26 cellular contexts compared by ENCODE assay signal in the genomic region with DNA sequence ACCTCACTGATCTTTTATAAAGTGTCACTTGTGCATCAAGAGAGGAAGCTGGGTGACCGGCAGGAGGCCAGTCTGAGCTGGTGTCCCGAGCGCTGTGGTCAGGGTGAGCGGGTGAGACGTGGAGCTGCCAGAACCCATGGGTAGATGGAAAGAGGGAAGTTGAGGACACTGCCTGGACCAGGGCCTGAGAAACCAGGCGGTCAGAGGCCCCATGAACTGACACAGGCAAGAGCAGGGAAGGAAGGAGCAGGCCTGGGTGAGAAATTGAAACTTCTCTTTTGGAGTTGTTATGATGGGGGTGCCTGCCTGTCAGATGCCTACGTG.
DNase-seq lines count a peak whose midpoint lies in the region; ATAC-seq, FAIRE-seq and TF ChIP-seq lines count a peak whose summit lies in the region.
"Had no signal": no experiment of that assay in that cellular context is flagged by ENCODE, and none has a peak within 500 bp of the region (broad histone marks: within the 10 kb centered on the region; RNA-seq: fewer than 3 reads in every experiment).

No MANE protein-coding gene starts in this region.

- H3K4me3 ChIP-seq in right lobe of liver (no peak overlapping the region), HepG2 (replicated peaks in 1 of 3; ENCODE audit: insufficient read depth in 1 of 3, low read depth in 2 of 3, low read length in 3 of 3) (no peak overlapping the region), left ventricle myocardium inferior (no peak overlapping the region), upper lobe of right lung (no peak overlapping the region), psoas muscle (no peak overlapping the region)
- H3K4me3 ChIP-seq: A549, breast epithelium, PC-9, skin epidermis, tibial artery had no signal

- H4K20me1 ChIP-seq in HepG2 (ENCODE audit: insufficient read depth, low read length), result no peaks in the 10 kb centered on the region

- H3K79me2 ChIP-seq in HepG2 (ENCODE audit: insufficient read depth, low read length), result no peaks in the 10 kb centered on the region

- H3K27ac ChIP-seq in right lobe of liver (no peak overlapping the region), HepG2 (ENCODE audit: extremely low read length, insufficient read depth, low read length) (no peak overlapping the region), left ventricle myocardium inferior (replicated peaks) (no peak overlapping the region), upper lobe of right lung (no peak overlapping the region), psoas muscle (no peak overlapping the region)
- H3K27ac ChIP-seq: breast epithelium, PC-9, skin epidermis, tibial artery had no signal

- ATAC-seq in right lobe of liver, result peak; percentile 43 to 73 (median 61)
- no peak for ATAC-seq in HepG2
- ATAC-seq in upper lobe of right lung, result peak; percentile 79
- ATAC-seq in psoas muscle, result no peak
- ATAC-seq: A549; activated CD8-positive, alpha-beta memory T cell treated with anti-CD3 and anti-CD28 coated beads, Interleukin-2, amount 10 ng/mL, durations not matched to agents 7 days and 5 days; stimulated activated naive CD8-positive, alpha-beta T cell treated with anti-CD3 and anti-CD28 coated beads, Interleukin-15, amount 100 ng/mL, for 72 hours had no signal

- H3K4me2 ChIP-seq in HepG2 (ENCODE audit: low read depth, low read length), result no peak overlapping the region
- H3K4me2 ChIP-seq: A549, PC-9 had no signal

- POLR2A ChIA-PET in HepG2 (lab: Yijun Ruan, JAX), result no interaction called here

- H3K36me3 ChIP-seq in right lobe of liver (no peaks in the 10 kb centered on the region), HepG2 (replicated peaks in 1 of 2; ENCODE audit: control insufficient read depth in 1 of 2, insufficient read depth in 2 of 2, low read length in 2 of 2) (no peaks in the 10 kb centered on the region), left ventricle myocardium inferior (no peaks in the 10 kb centered on the region), upper lobe of right lung (no peaks in the 10 kb centered on the region), psoas muscle (ENCODE audit: insufficient read depth in 1 of 2, low read depth in 1 of 2) (no peaks in the 10 kb centered on the region)
- H3K36me3 ChIP-seq: breast epithelium, tibial artery had no signal

- intact Hi-C loops in right lobe of liver (cut with DNase I) (no loop called here), HepG2 (cut with micrococcal nuclease; ENCODE audit: unreplicated experiment) (no loop called here), left ventricle myocardium inferior (cut with micrococcal nuclease) (no loop called here), upper lobe of right lung (cut with DNase I) (no loop called here), psoas muscle (cut with DNase I) (no loop called here)

- H3K27me3 ChIP-seq in right lobe of liver (no peaks in the 10 kb centered on the region), HepG2 (ENCODE audit: control insufficient read depth in 1 of 2, insufficient read depth in 2 of 2, low read length in 2 of 2) (no peaks in the 10 kb centered on the region), left ventricle myocardium inferior (ENCODE audit: low read depth) (peaks cover 14% of the 10 kb centered on the region), upper lobe of right lung (no peaks in the 10 kb centered on the region), psoas muscle (ENCODE audit: insufficient read depth in 3 of 3, low read length in 2 of 3) (peaks cover 0 to 3% (median 0%) of the 10 kb centered on the region in 3 donors)
- H3K27me3 ChIP-seq: breast epithelium, tibial artery had no signal

- no peak overlapping the region for H3K9ac ChIP-seq in HepG2 (ENCODE audit: insufficient read depth, low read depth, low read length)

- H2AFZ ChIP-seq in HepG2 (ENCODE audit: low read length), result no peak overlapping the region
- H2AFZ ChIP-seq: PC-9 had no signal

- BruUV-seq in HepG2 (replicated peaks; lab: Mats Ljungman, UMichigan), result no TSS peak

- peak in 2 of 3 donors; percentile 54 to 70 for DNase-seq in right lobe of liver
- DNase-seq in HepG2 (ENCODE audit: low spot score), result no peak
- peak; percentile 38 for DNase-seq in left ventricle myocardium inferior
- DNase-seq in mucosa of gallbladder (ENCODE audit: low spot score), result peak; percentile 35
- DNase-seq in upper lobe of right lung, result peak; percentile 79
- no peak for DNase-seq in psoas muscle
- DNase-seq in NCI-H82 treated with DMSO at 0.1 percent for 48 hours (lab: John Stamatoyannopoulos, UW; ENCODE audit: unreplicated experiment), result no peak
- DNase-seq in OCI-M1 (lab: John Stamatoyannopoulos, UW), result no peak
- DNase-seq: activated CD4-positive, alpha-beta T cell treated with anti-CD3 and anti-CD28 coated beads, Interleukin-2, amount 50 U/mL, for 1 hour; activated CD8-positive, alpha-beta memory T cell treated with anti-CD3 and anti-CD28 coated beads, Interleukin-2, amount 10 ng/mL, durations not matched to agents 7 days and 5 days; activated naive CD4-positive, alpha-beta T cell; activated T-cell treated with anti-CD3 and anti-CD28 coated beads, Interleukin-2, amount 50 U/mL, for 48 hours; effector CD8-positive, alpha-beta T cell; GDM1; NCI-H1694 treated with DMSO at 0.1 percent for 48 hours; NCI-H524; PC-9; SHP77 treated with DMSO at 0.1 percent for 48 hours; stimulated activated naive CD8-positive, alpha-beta T cell treated with anti-CD3 and anti-CD28 coated beads, Interleukin-15, amount 100 ng/mL, for 72 hours; SW 1271; T-helper 9 cell had no signal

- H3K9me3 ChIP-seq in right lobe of liver (no peaks in the 10 kb centered on the region), HepG2 (ENCODE audit: low read length) (no peaks in the 10 kb centered on the region), left ventricle myocardium inferior (replicated peaks) (no peaks in the 10 kb centered on the region), upper lobe of right lung (no peaks in the 10 kb centered on the region), psoas muscle (no peaks in the 10 kb centered on the region)
- H3K9me3 ChIP-seq: A549, breast epithelium, tibial artery had no signal

- 68% methylated on average over 6 of the region's 7 CpGs for WGBS in right lobe of liver (ENCODE audit: insufficient coverage, low coverage, low lambda C conversion rate, missing lambda C conversion rate)
- 97% methylated on average over 7 of the region's 7 CpGs for WGBS in HepG2 (ENCODE audit: low lambda C conversion rate)
- 89 to 94% (median 93%) methylated on average over 7 of the region's 7 CpGs for WGBS in psoas muscle, 3 donors

- no peak for TF ChIP-seq CTCF in right lobe of liver (IDR thresholded peaks at IDR 0.05)
- no peak for TF ChIP-seq CTCF in HepG2 (CRISPR knock-in tag; IDR thresholded peaks at IDR 0.05)
- no peak for TF ChIP-seq CTCF in left ventricle myocardium inferior (IDR thresholded peaks at IDR 0.05; ENCODE audit: borderline replicate concordance)
- TF ChIP-seq CTCF in upper lobe of right lung (IDR thresholded peaks at IDR 0.05), result no peak
- no peak for TF ChIP-seq CTCF in psoas muscle (IDR thresholded peaks at IDR 0.05)

- TF ChIP-seq EP300 in HepG2 (IDR thresholded peaks at IDR 0.05; ENCODE audit: low read depth in 2 of 2, low read length in 2 of 2), result no peak
- TF ChIP-seq EP300 in HepG2 (CRISPR knock-in tag; IDR thresholded peaks at IDR 0.05; ENCODE audit: borderline replicate concordance), result no peak

- CTCF ChIA-PET in HepG2 (lab: Yijun Ruan, JAX; ENCODE audit: low intra/inter-chr PET ratio, low total read pairs), result no interaction called here

- in situ Hi-C loops in HepG2 (cut with HindIII; ENCODE audit: extremely low pct_ligation_motif_present, low pct_unique_long_range_greater_than_20kb), result no loop called here

- TF ChIP-seq RAD21 in HepG2 (CRISPR knock-in tag; IDR thresholded peaks at IDR 0.05), result no peak

- no peak for FAIRE-seq in HepG2 (lab: Jason Lieb, UNC)
- FAIRE-seq: A549, GM19239 had no signal

- TF ChIP-seq POLR2A in right lobe of liver (IDR thresholded peaks at IDR 0.05) (no peak), HepG2 (IDR thresholded peaks at IDR 0.05; ENCODE audit: insufficient read depth in 1 of 2, low read depth in 2 of 2, low read length in 2 of 2) (no peak)

- H3K4me1 ChIP-seq in right lobe of liver, result no peaks in the 10 kb centered on the region
- H3K4me1 ChIP-seq in HepG2 (ENCODE audit: insufficient read depth, low read length), result peaks cover 50% of the 10 kb centered on the region
- H3K4me1 ChIP-seq in left ventricle myocardium inferior, result peaks cover 4% of the 10 kb centered on the region
- peaks cover 7% of the 10 kb centered on the region for H3K4me1 ChIP-seq in upper lobe of right lung
- no peaks in the 10 kb centered on the region for H3K4me1 ChIP-seq in psoas muscle
- H3K4me1 ChIP-seq: breast epithelium had no signal

TF ChIP-seq in HepG2, 621 proteins besides CTCF, POLR2A, EP300 and RAD21:
- TF ChIP-seq ARNT2 (CRISPR knock-in tag; IDR thresholded peaks at IDR 0.05; ENCODE audit: low read depth) (no peak), ZFAT (CRISPR knock-in tag; conservative IDR thresholded peaks at IDR 0.05) (no peak), PHF5A (CRISPR knock-in tag; IDR thresholded peaks at IDR 0.05; ENCODE audit: low read depth, unreplicated experiment) (no peak), ZNF670 (CRISPR knock-in tag; IDR thresholded peaks at IDR 0.05; ENCODE audit: borderline replicate concordance) (no peak), ZNF839 (CRISPR knock-in tag; IDR thresholded peaks at IDR 0.05; ENCODE audit: borderline replicate concordance) (no peak), ZC3H13 (CRISPR knock-in tag; IDR thresholded peaks at IDR 0.05) (no peak), HOXA7 (CRISPR knock-in tag; IDR thresholded peaks at IDR 0.05) (no peak), FOXC1 (CRISPR knock-in tag; IDR thresholded peaks at IDR 0.05; ENCODE audit: borderline replicate concordance) (no peak)
- TF ChIP-seq, protein P1, sequence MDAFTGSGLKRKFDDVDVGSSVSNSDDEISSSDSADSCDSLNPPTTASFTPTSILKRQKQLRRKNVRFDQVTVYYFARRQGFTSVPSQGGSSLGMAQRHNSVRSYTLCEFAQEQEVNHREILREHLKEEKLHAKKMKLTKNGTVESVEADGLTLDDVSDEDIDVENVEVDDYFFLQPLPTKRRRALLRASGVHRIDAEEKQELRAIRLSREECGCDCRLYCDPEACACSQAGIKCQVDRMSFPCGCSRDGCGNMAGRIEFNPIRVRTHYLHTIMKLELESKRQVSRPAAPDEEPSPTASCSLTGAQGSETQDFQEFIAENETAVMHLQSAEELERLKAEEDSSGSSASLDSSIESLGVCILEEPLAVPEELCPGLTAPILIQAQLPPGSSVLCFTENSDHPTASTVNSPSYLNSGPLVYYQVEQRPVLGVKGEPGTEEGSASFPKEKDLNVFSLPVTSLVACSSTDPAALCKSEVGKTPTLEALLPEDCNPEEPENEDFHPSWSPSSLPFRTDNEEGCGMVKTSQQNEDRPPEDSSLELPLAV (CRISPR knock-in tag; conservative IDR thresholded peaks at IDR 0.05; ENCODE audit: low read depth), result no peak
- TF ChIP-seq, protein P2, sequence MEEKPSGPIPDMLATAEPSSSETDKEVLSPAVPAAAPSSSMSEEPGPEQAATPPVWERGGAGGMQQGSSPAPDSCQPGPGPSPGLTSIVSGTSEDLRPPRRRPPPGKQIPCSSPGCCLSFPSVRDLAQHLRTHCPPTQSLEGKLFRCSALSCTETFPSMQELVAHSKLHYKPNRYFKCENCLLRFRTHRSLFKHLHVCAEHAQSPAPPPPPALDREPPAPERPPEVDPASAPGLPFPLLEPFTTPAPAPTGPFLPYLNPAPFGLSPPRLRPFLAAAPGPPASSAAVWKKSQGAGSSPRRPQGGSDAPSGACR (CRISPR knock-in tag; IDR thresholded peaks at IDR 0.05), result no peak

Comparison
In these comparisons a context has a peak if more than half of its experiments do, and no peak if none do; other contexts are left out.
1. ATAC-seq: peak in right lobe of liver (4 of 4) and upper lobe of right lung (single experiment); none in HepG2 (single experiment) and psoas muscle (0 of 4).
2. DNase-seq: peak in right lobe of liver (2 of 3), left ventricle myocardium inferior (single experiment), mucosa of gallbladder (single experiment) and upper lobe of right lung (single experiment); none in HepG2 (single experiment), psoas muscle (0 of 2), NCI-H82 treated with DMSO at 0.1 percent for 48 hours (single experiment) and OCI-M1 (single experiment).